Comparison of ENCODE assay signal across 7 cellular contexts in genomic region chr10:89271532-89271931, GRCh38. TPM values are rescaled to one million over a fixed set of nuclear protein-coding genes. Genes with fewer than 3 reads are reported as not detected.
"Had no signal": no experiment of that assay in that cellular context is flagged by ENCODE, and none has a peak within 500 bp of the region (broad histone marks: within the 10 kb centered on the region; RNA-seq: fewer than 3 reads in every experiment).

No MANE protein-coding gene starts in this region.

- H3K4me3 Mint-ChIP-seq: GM23338, H9, IgD-negative memory B cell had no signal

- H3K4me1 Mint-ChIP-seq: IgD-negative memory B cell had no signal

- FAIRE-seq: H1, H54, HTR-8/SVneo had no signal

- H3K4me3 ChIP-seq: GM23338 had no signal

- ATAC-seq: GM23338 had no signal

- H3K36me3 Mint-ChIP-seq: IgD-negative memory B cell had no signal

- H3K27ac Mint-ChIP-seq: GM23338, H9, IgD-negative memory B cell had no signal

- DNase-seq: H9, HCEC 1CT had no signal

- H3K9me3 Mint-ChIP-seq: GM23338, H9, IgD-negative memory B cell had no signal

RNA-seq across cellular contexts. Expression of gene IFIT2, which starts 30.3 kb away (rescaled TPM):
- total RNA-seq: GM23338, H9 had no signal
